8 cellular contexts compared by ENCODE assay signal in genomic region chr20:10171864-10172751, GRCh38. TPM values are rescaled to one million over a fixed set of nuclear protein-coding genes. Genes with fewer than 3 reads are reported as not detected.
DNase-seq lines count a peak whose midpoint lies in the region; ATAC-seq and TF ChIP-seq lines count a peak whose summit lies in the region.

No MANE protein-coding gene starts in this region.

- peak overlapping the region; percentile 62 for H3K4me3 Mint-ChIP-seq in Caco-2 (ENCODE audit: unreplicated experiment)
- H3K4me3 Mint-ChIP-seq in stimulated activated effector memory CD8-positive, alpha-beta T cell treated with anti-CD3 and anti-CD28 coated beads, Interleukin-12 subunit alpha, Interleukin-12 subunit beta, amount 100 ng/mL, for 72 hours: peak overlapping the region; percentile 60

- H3K36me3 ChIP-seq in Caco-2 (ENCODE audit: control insufficient read depth, insufficient read depth, low read length) (no peaks in the 10 kb centered on the region), WERI-Rb-1 (no peaks in the 10 kb centered on the region), endocrine pancreas (ENCODE audit: control insufficient read depth, insufficient read depth, low read length) (no peaks in the 10 kb centered on the region)

- intact Hi-C loops in Caco-2 (cut with micrococcal nuclease; ENCODE audit: unreplicated experiment): no loop called here

- TF ChIP-seq CTCF in Caco-2 (IDR thresholded peaks at IDR 0.05; ENCODE audit: insufficient read depth in 1 of 2, low read depth in 1 of 2, low read length in 1 of 2, severe bottlenecking in 1 of 2, unreplicated experiment in 1 of 2) (no peak), WERI-Rb-1 (IDR thresholded peaks at IDR 0.05; ENCODE audit: low read depth, low read length) (0 out of 2 replicates have a peak, but pooled peaks have one; percentile 1)

- H3K36me3 Mint-ChIP-seq in Caco-2 (ENCODE audit: insufficient read depth, unreplicated experiment): no peaks in the 10 kb centered on the region
- H3K36me3 Mint-ChIP-seq in stimulated activated effector memory CD8-positive, alpha-beta T cell treated with anti-CD3 and anti-CD28 coated beads, Interleukin-12 subunit alpha, Interleukin-12 subunit beta, amount 100 ng/mL, for 72 hours: no peaks in the 10 kb centered on the region

- peaks cover 6% of the 10 kb centered on the region for H3K4me1 Mint-ChIP-seq in Caco-2 (ENCODE audit: low read depth, unreplicated experiment)
- peaks cover 6% of the 10 kb centered on the region for H3K4me1 Mint-ChIP-seq in stimulated activated effector memory CD8-positive, alpha-beta T cell treated with anti-CD3 and anti-CD28 coated beads, Interleukin-12 subunit alpha, Interleukin-12 subunit beta, amount 100 ng/mL, for 72 hours

- no peaks in the 10 kb centered on the region for H3K9me3 Mint-ChIP-seq in Caco-2 (ENCODE audit: unreplicated experiment)
- peaks cover 3% of the 10 kb centered on the region for H3K9me3 Mint-ChIP-seq in stimulated activated effector memory CD8-positive, alpha-beta T cell treated with anti-CD3 and anti-CD28 coated beads, Interleukin-12 subunit alpha, Interleukin-12 subunit beta, amount 100 ng/mL, for 72 hours

- peak in 1 of 2 experiments; percentile 10 for DNase-seq in Caco-2
- peak; percentile 90 for DNase-seq in NCI-H1092 treated with DMSO at 0.1 percent for 48 hours (lab: John Stamatoyannopoulos, UW)
- DNase-seq in WERI-Rb-1: peak; percentile 69
- DNase-seq in midbrain (lab: John Stamatoyannopoulos, UW): peak; percentile 41
- peak in 1 of 2 donors; percentile 49 for DNase-seq in stimulated activated effector memory CD8-positive, alpha-beta T cell treated with anti-CD3 and anti-CD28 coated beads, Interleukin-12 subunit alpha, Interleukin-12 subunit beta, amount 100 ng/mL, for 72 hours (ENCODE audit: low spot score in 2 of 2)

- peak overlapping the region; percentile 92 for H3K9ac ChIP-seq in endocrine pancreas (ENCODE audit: control insufficient read depth, insufficient read depth, low read length)

- peak; percentile 89 for ATAC-seq in stimulated activated effector memory CD8-positive, alpha-beta T cell treated with anti-CD3 and anti-CD28 coated beads, Interleukin-12 subunit alpha, Interleukin-12 subunit beta, amount 100 ng/mL, for 72 hours
- ATAC-seq in HG02870 (IDR thresholded peaks at IDR 0.05; ENCODE audit: unreplicated experiment) (no peak), GM21825 (IDR thresholded peaks at IDR 0.05; ENCODE audit: unreplicated experiment) (no peak)

- no TSS peak for BruUV-seq in Caco-2 (replicated peaks; lab: Mats Ljungman, UMichigan)

- H3K27me3 ChIP-seq in Caco-2 (replicated peaks; ENCODE audit: control insufficient read depth, insufficient read depth, low read length): peaks cover 1% of the 10 kb centered on the region; the same call in 1 of the 2 replicates
- H3K27me3 ChIP-seq in WERI-Rb-1 (ENCODE audit: insufficient read depth, low read depth, severe bottlenecking): no peaks in the 10 kb centered on the region
- H3K27me3 ChIP-seq in endocrine pancreas (ENCODE audit: control insufficient read depth, insufficient read depth, low read length): no peaks in the 10 kb centered on the region

- H3K4me1 ChIP-seq in Caco-2: 0 out of 2 replicates have a peak, but pooled peaks cover 3% of the 10 kb centered on the region
- H3K4me1 ChIP-seq in endocrine pancreas (ENCODE audit: control insufficient read depth, insufficient read depth, low read length): no peaks in the 10 kb centered on the region

- no peak overlapping the region for H3K27ac Mint-ChIP-seq in Caco-2 (ENCODE audit: unreplicated experiment)
- no peak overlapping the region for H3K27ac Mint-ChIP-seq in stimulated activated effector memory CD8-positive, alpha-beta T cell treated with anti-CD3 and anti-CD28 coated beads, Interleukin-12 subunit alpha, Interleukin-12 subunit beta, amount 100 ng/mL, for 72 hours

- H3K4me3 ChIP-seq in Caco-2 (ENCODE audit: low read depth, low read length) (peak overlapping the region; percentile 8; the same call in 1 of the 2 replicates), WERI-Rb-1 (ENCODE audit: low read depth, low read length) (peak overlapping the region; percentile 70), endocrine pancreas (ENCODE audit: control insufficient read depth, insufficient read depth, low read length) (peak overlapping the region; percentile 74)

- CTCF ChIA-PET in Caco-2 (lab: Charles Lee): no interaction called here

- H3K27me3 Mint-ChIP-seq in Caco-2 (ENCODE audit: insufficient read depth, unreplicated experiment): peaks cover 18% of the 10 kb centered on the region

- POLR2A ChIA-PET in Caco-2 (lab: Charles Lee): no interaction called here

- H3K27ac ChIP-seq in WERI-Rb-1: no peak overlapping the region

- H3K9me3 ChIP-seq in Caco-2 (no peaks in the 10 kb centered on the region), WERI-Rb-1 (ENCODE audit: severe bottlenecking) (no peaks in the 10 kb centered on the region), endocrine pancreas (ENCODE audit: control insufficient read depth, low read length) (no peaks in the 10 kb centered on the region)

RNA-seq across cellular contexts. Expression of gene SNAP25, which starts 46.5 kb away (rescaled TPM):
- not detected in 2 replicates for total RNA-seq in Caco-2 (2022)

Comparison
In these comparisons a context has a peak if more than half of its experiments do, and no peak if none do; other contexts are left out.
1. H3K4me3 ChIP-seq: peak in every context shown above with its lines; median percentile 74 in endocrine pancreas; 70 in WERI-Rb-1; 8 in Caco-2.